8 cellular contexts compared by ENCODE assay signal in genomic region chr22:20021196-20022181, GRCh38. TPM values are rescaled to one million over a fixed set of nuclear protein-coding genes. Genes with fewer than 3 reads are reported as not detected.
A peak's percentile ranks its signal among the peaks of the same experiment; 100 is the strongest.
DNase-seq lines count a peak whose midpoint lies in the region; ATAC-seq and TF ChIP-seq lines count a peak whose summit lies in the region.

No MANE protein-coding gene starts in this region.

- H3K27me3 Mint-ChIP-seq in activated CD4-positive, alpha-beta T cell treated with anti-CD3 and anti-CD28 coated beads, Interleukin-2, amount 10 ng/mL, durations not matched to agents 24 days and 14 days, result peaks cover 12% of the 10 kb centered on the region

- peak overlapping the region; percentile 81 for H3K27ac ChIP-seq in Panc1 (ENCODE audit: low read length)
- H3K27ac ChIP-seq in coronary artery, result peak overlapping the region; percentile 87 to 95
- peak overlapping the region; percentile 80 to 87 for H3K27ac ChIP-seq in left lung

- in situ Hi-C loops in Panc1 (cut with HindIII; ENCODE audit: low pct_unique_long_range_greater_than_20kb, low sequenced_read_pairs), result no loop called here

- H3K36me3 ChIP-seq in Panc1 (ENCODE audit: control insufficient read depth, insufficient read depth, low read length) (no peaks in the 10 kb centered on the region; the same call in 1 of the 2 replicates), left lung (peaks cover 0 to 4% of the 10 kb centered on the region in 2 donors)

- H3K4me1 ChIP-seq in Panc1 (ENCODE audit: control insufficient read depth, insufficient read depth, low read length) (peaks cover 3% of the 10 kb centered on the region; the same call in 1 of the 2 replicates), left lung (peaks cover 15 to 32% of the 10 kb centered on the region in 2 donors)

- ATAC-seq in Panc1, result 0 out of 2 replicates have a peak, but pooled peaks have one; percentile 11
- ATAC-seq in left lung, result peak; percentile 71
- no peak for ATAC-seq in stimulated activated naive CD8-positive, alpha-beta T cell treated with anti-CD3 and anti-CD28 coated beads, Interleukin-15, Interleukin-2, amounts not matched to agents 100 U/mL and 50 U/mL, for 24 hours
- no peak for ATAC-seq in HG03139 (IDR thresholded peaks at IDR 0.05; ENCODE audit: unreplicated experiment)

- POLR2A ChIA-PET in Panc1 (lab: Charles Lee), result interaction anchor here (0.6 kb wide), 1 partner anchor 13 kb away, joined by 3 read pairs; no protein-coding TSS in a partner anchor

- DNase-seq in activated CD4-positive, alpha-beta T cell treated with anti-CD3 and anti-CD28 coated beads, Interleukin-2, amount 10 ng/mL, durations not matched to agents 24 days and 14 days, result no peak
- DNase-seq in activated CD4-positive, alpha-beta T cell treated with anti-CD3 and anti-CD28 coated beads, Interleukin-2, amount 50 U/mL, for 1 hour, result no peak
- DNase-seq in Panc1 (ENCODE audit: low read depth, low spot score), result no peak
- peak; percentile 86 for DNase-seq in coronary artery (ENCODE audit: low spot score)
- peak; percentile 86 to 87 for DNase-seq in left lung
- DNase-seq in stimulated activated naive CD8-positive, alpha-beta T cell treated with anti-CD3 and anti-CD28 coated beads, Interleukin-15, Interleukin-2, amounts not matched to agents 100 U/mL and 50 U/mL, for 24 hours, result peak; percentile 34
- DNase-seq in DMS153 (lab: John Stamatoyannopoulos, UW), result no peak

- no peaks in the 10 kb centered on the region for H3K9me3 Mint-ChIP-seq in activated CD4-positive, alpha-beta T cell treated with anti-CD3 and anti-CD28 coated beads, Interleukin-2, amount 10 ng/mL, durations not matched to agents 24 days and 14 days

- H3K4me1 Mint-ChIP-seq in activated CD4-positive, alpha-beta T cell treated with anti-CD3 and anti-CD28 coated beads, Interleukin-2, amount 10 ng/mL, durations not matched to agents 24 days and 14 days, result peaks cover 31% of the 10 kb centered on the region

- peak overlapping the region; percentile 70 to 81 for H3K4me3 ChIP-seq in Panc1 (ENCODE audit: low read depth in 2 of 2, low read length in 2 of 2)
- H3K4me3 ChIP-seq in coronary artery, result peak overlapping the region; percentile 95
- H3K4me3 ChIP-seq in left lung, result peak overlapping the region; percentile 85 to 95

- H3K27me3 ChIP-seq in Panc1 (ENCODE audit: control insufficient read depth, insufficient read depth, low read length) (no peaks in the 10 kb centered on the region), left lung (peaks cover 0 to 11% of the 10 kb centered on the region in 2 donors)

- CTCF ChIA-PET in Panc1 (lab: Charles Lee), result no interaction called here

- H3K36me3 Mint-ChIP-seq in activated CD4-positive, alpha-beta T cell treated with anti-CD3 and anti-CD28 coated beads, Interleukin-2, amount 10 ng/mL, durations not matched to agents 24 days and 14 days (ENCODE audit: low read depth), result peaks cover 9% of the 10 kb centered on the region

- H3K27ac Mint-ChIP-seq in activated CD4-positive, alpha-beta T cell treated with anti-CD3 and anti-CD28 coated beads, Interleukin-2, amount 10 ng/mL, durations not matched to agents 24 days and 14 days, result peak overlapping the region; percentile 85

- intact Hi-C loops in activated CD4-positive, alpha-beta T cell treated with anti-CD3 and anti-CD28 coated beads, Interleukin-2, amount 10 ng/mL, durations not matched to agents 24 days and 14 days (cut with micrococcal nuclease), result loop anchor here (2.0 to 5.0 kb wide), 3 partner anchors 59 to 111 kb away; partner anchors contain the start of genes DGCR8, RANBP1, TRMT2A and ZDHHC8
- intact Hi-C loops in Panc1 (cut with micrococcal nuclease; ENCODE audit: unreplicated experiment), result no loop called here
- intact Hi-C loops in left lung (cut with DNase I), result no loop called here

- no peaks in the 10 kb centered on the region for H3K9me3 ChIP-seq in Panc1 (ENCODE audit: control insufficient read depth, insufficient read depth, low read depth, low read length)
- H3K9me3 ChIP-seq in left lung, result no peaks in the 10 kb centered on the region

- TF ChIP-seq CTCF in Panc1 (IDR thresholded peaks at IDR 0.05) (no peak), coronary artery (IDR thresholded peaks at IDR 0.05) (no peak), left lung (IDR thresholded peaks at IDR 0.05) (no peak)

- no TSS peak for BruUV-seq in Panc1 (replicated peaks; lab: Mats Ljungman, UMichigan)

- H3K4me3 Mint-ChIP-seq in activated CD4-positive, alpha-beta T cell treated with anti-CD3 and anti-CD28 coated beads, Interleukin-2, amount 10 ng/mL, durations not matched to agents 24 days and 14 days, result peak overlapping the region; percentile 94

RNA-seq across cellular contexts. Expression of gene TANGO2, which starts 0.6 kb away (rescaled TPM):
- 27.1 and 31.5 TPM in 2 replicates for total RNA-seq in activated CD4-positive, alpha-beta T cell treated with anti-CD3 and anti-CD28 coated beads, Interleukin-2, amount 10 ng/mL, durations not matched to agents 24 days and 14 days
- total RNA-seq in Panc1 (2021; ENCODE audit: unreplicated experiment) (32.2 TPM), left lung (10 to 100 TPM; 45.9 to 47.2 TPM)
- polyA plus RNA-seq in Panc1 (2012; ENCODE audit: insufficient read length), result 38.0 TPM

RNA-seq across cellular contexts. Expression of gene ARVCF, which starts 4.9 kb away (rescaled TPM):
- 2.6 and 4.1 TPM in 2 replicates for total RNA-seq in activated CD4-positive, alpha-beta T cell treated with anti-CD3 and anti-CD28 coated beads, Interleukin-2, amount 10 ng/mL, durations not matched to agents 24 days and 14 days
- total RNA-seq in Panc1 (2021; ENCODE audit: unreplicated experiment), result 8.2 TPM
- polyA plus RNA-seq in Panc1 (2012; ENCODE audit: insufficient read length), result 11.1 TPM
- 10 to 100 TPM; 18.2 to 22.4 TPM for total RNA-seq in left lung

RNA-seq across cellular contexts. Expression of gene DGCR8, which starts 58.6 kb away (rescaled TPM):
- 73.2 and 74.2 TPM in 2 replicates for total RNA-seq in activated CD4-positive, alpha-beta T cell treated with anti-CD3 and anti-CD28 coated beads, Interleukin-2, amount 10 ng/mL, durations not matched to agents 24 days and 14 days
- total RNA-seq in Panc1 (2021; ENCODE audit: unreplicated experiment) (35.0 TPM), left lung (10 to 100 TPM; 28.9 to 34.9 TPM)
- polyA plus RNA-seq in Panc1 (2012; ENCODE audit: insufficient read length), result 23.3 TPM

Comparison
In these comparisons a context has a peak if more than half of its experiments do, and no peak if none do; other contexts are left out.
1. DNase-seq: peak in coronary artery (single experiment), left lung (2 of 2) and stimulated activated naive CD8-positive, alpha-beta T cell treated with anti-CD3 and anti-CD28 coated beads, Interleukin-15, Interleukin-2, amounts not matched to agents 100 U/mL and 50 U/mL, for 24 hours (single experiment); none in activated CD4-positive, alpha-beta T cell treated with anti-CD3 and anti-CD28 coated beads, Interleukin-2, amount 10 ng/mL, durations not matched to agents 24 days and 14 days (single experiment), activated CD4-positive, alpha-beta T cell treated with anti-CD3 and anti-CD28 coated beads, Interleukin-2, amount 50 U/mL, for 1 hour (single experiment), Panc1 (single experiment) and DMS153 (single experiment).
2. ATAC-seq: peak in Panc1 (single experiment) and left lung (single experiment); none in stimulated activated naive CD8-positive, alpha-beta T cell treated with anti-CD3 and anti-CD28 coated beads, Interleukin-15, Interleukin-2, amounts not matched to agents 100 U/mL and 50 U/mL, for 24 hours (single experiment) and HG03139 (single experiment).
3. Peak in every context shown above with its lines, with median percentiles within 50 percentile points of each other: H3K27ac ChIP-seq and H3K4me3 ChIP-seq.